Comparison of ENCODE assay signal across 18 cellular contexts in the genomic region with DNA sequence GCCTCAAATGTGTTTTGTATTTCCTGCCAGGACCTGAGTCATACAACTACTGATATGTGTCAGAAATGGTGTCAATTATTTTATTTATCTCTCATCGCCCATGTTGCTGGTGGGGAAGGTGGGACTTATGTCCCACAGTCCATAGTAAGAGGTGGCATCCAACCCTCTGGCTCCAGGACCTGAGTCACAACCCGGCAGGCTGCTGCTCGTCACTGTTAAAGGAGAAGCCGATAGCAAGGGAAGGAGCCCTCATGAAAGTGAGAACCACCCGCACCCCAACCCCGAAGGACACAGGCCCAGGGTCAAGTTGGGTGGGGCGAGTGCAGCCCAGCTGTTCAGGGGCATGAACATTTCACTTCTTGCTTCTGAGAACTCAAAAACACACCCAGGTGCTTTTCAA. TPM values are rescaled to one million over a fixed set of nuclear protein-coding genes. Genes with fewer than 3 reads are reported as not detected.
DNase-seq lines count a peak whose midpoint lies in the region; ATAC-seq, FAIRE-seq and TF ChIP-seq lines count a peak whose summit lies in the region.
"Had no signal": no experiment of that assay in that cellular context is flagged by ENCODE, and none has a peak within 500 bp of the region (broad histone marks: within the 10 kb centered on the region; RNA-seq: fewer than 3 reads in every experiment).

No MANE protein-coding gene starts in this region.

- no peaks in the 10 kb centered on the region for H3K27me3 ChIP-seq in heart left ventricle
- peaks cover 0 to 4% of the 10 kb centered on the region in 2 experiments for H3K27me3 ChIP-seq in endothelial cell of umbilical vein (ENCODE audit: control insufficient read depth in 2 of 2, insufficient read depth in 2 of 2, low read length in 2 of 2)
- no peaks in the 10 kb centered on the region for H3K27me3 ChIP-seq in sigmoid colon

- no peak for ATAC-seq in heart left ventricle
- ATAC-seq in HG03565 (IDR thresholded peaks at IDR 0.05; ENCODE audit: unreplicated experiment), result no peak
- ATAC-seq: GM23338 had no signal

- DNase-seq in cardiac septum (ENCODE audit: low spot score) (peak; percentile 31), heart left ventricle (no peak), endothelial cell of umbilical vein (ENCODE audit: low read depth, low spot score) (peak; percentile 4), sigmoid colon (peak; percentile 41), DMS79 (lab: John Stamatoyannopoulos, UW) (no peak)
- DNase-seq in stimulated activated CD4-positive, alpha-beta T cell treated with anti-CD3 and anti-CD28 coated beads, Interleukin-2, amount 100 ng/mL, for 48 hours, result no peak
- DNase-seq: C1 segment of cervical spinal cord, DMS 273 treated with DMSO at 0.1 percent for 48 hours, GF-D8, KBM-7, NCI-H1417 treated with DMSO at 0.1 percent for 48 hours, NCI-H1930, NCI-H526 treated with DMSO at 0.1 percent for 48 hours had no signal

- no peaks in the 10 kb centered on the region for H3K79me2 ChIP-seq in endothelial cell of umbilical vein (ENCODE audit: control insufficient read depth, insufficient read depth, low read length)

- BruUV-seq in endothelial cell of umbilical vein (replicated peaks; lab: Mats Ljungman, UMichigan), result no TSS peak

- no peak overlapping the region for H3K27ac ChIP-seq in heart left ventricle
- no peak overlapping the region for H3K27ac ChIP-seq in endothelial cell of umbilical vein (ENCODE audit: insufficient read depth, low read depth, low read length)
- no peak overlapping the region for H3K27ac ChIP-seq in sigmoid colon
- H3K27ac ChIP-seq: RWPE1 had no signal

- no peak overlapping the region for H3K4me2 ChIP-seq in endothelial cell of umbilical vein (ENCODE audit: insufficient read depth, low read length)
- H3K4me2 ChIP-seq: GM23338 had no signal

- H3K4me1 ChIP-seq in heart left ventricle (peaks cover 0 to 26% (median 15%) of the 10 kb centered on the region in 12 donors), endothelial cell of umbilical vein (ENCODE audit: control insufficient read depth, extremely low read depth, insufficient read depth, low read length) (peaks cover 23% of the 10 kb centered on the region), sigmoid colon (no peaks in the 10 kb centered on the region)

- POLR2A ChIA-PET in endothelial cell of umbilical vein (lab: Charles Lee), result no interaction called here

- no peaks in the 10 kb centered on the region for H3K36me3 ChIP-seq in heart left ventricle
- no peaks in the 10 kb centered on the region for H3K36me3 ChIP-seq in endothelial cell of umbilical vein (ENCODE audit: control insufficient read depth in 2 of 2, extremely low read depth in 1 of 2, insufficient read depth in 2 of 2, low read length in 2 of 2)
- H3K36me3 ChIP-seq in sigmoid colon, result no peaks in the 10 kb centered on the region

- H2AFZ ChIP-seq in endothelial cell of umbilical vein (ENCODE audit: low read depth, low read length), result no peak overlapping the region
- H2AFZ ChIP-seq: GM23338 had no signal

- TF ChIP-seq CTCF in heart left ventricle (IDR thresholded peaks at IDR 0.05), result no peak
- no peak for TF ChIP-seq CTCF in endothelial cell of umbilical vein (IDR thresholded peaks at IDR 0.05; ENCODE audit: extremely low read depth in 1 of 2, insufficient read depth in 1 of 2, low read depth in 1 of 2, low read length in 2 of 2)
- no peak for TF ChIP-seq CTCF in sigmoid colon (IDR thresholded peaks at IDR 0.05)

- TF ChIP-seq POLR2A in heart left ventricle (IDR thresholded peaks at IDR 0.05), result no peak
- TF ChIP-seq POLR2A in endothelial cell of umbilical vein (IDR thresholded peaks at IDR 0.05; ENCODE audit: low read depth, low read length), result no peak
- TF ChIP-seq POLR2A in sigmoid colon (IDR thresholded peaks at IDR 0.05), result no peak

- H4K20me1 ChIP-seq in endothelial cell of umbilical vein (replicated peaks; ENCODE audit: control insufficient read depth, extremely low read depth, insufficient read depth, low read length), result no peaks in the 10 kb centered on the region

- no peak for FAIRE-seq in endothelial cell of umbilical vein (lab: Jason Lieb, UNC)
- FAIRE-seq: A204.1, GM12891 had no signal

- H3K9ac ChIP-seq in endothelial cell of umbilical vein (replicated peaks; ENCODE audit: extremely low read depth, insufficient read depth, low read length), result no peak overlapping the region

- H3K9me3 ChIP-seq in heart left ventricle, result peaks cover 0 to 3% (median 0%) of the 10 kb centered on the region in 12 donors
- no peaks in the 10 kb centered on the region for H3K9me3 ChIP-seq in endothelial cell of umbilical vein (replicated peaks; ENCODE audit: control insufficient read depth, insufficient read depth, low read length)
- no peaks in the 10 kb centered on the region for H3K9me3 ChIP-seq in sigmoid colon

- intact Hi-C loops in cardiac septum (cut with DNase I), result no loop called here
- intact Hi-C loops in heart left ventricle (cut with DNase I), result no loop called here
- intact Hi-C loops in endothelial cell of umbilical vein (cut with micrococcal nuclease), result loop anchor here (5.0 kb wide), 1 partner anchor 46 kb away; no protein-coding TSS in a partner anchor
- intact Hi-C loops in sigmoid colon (cut with DNase I), result no loop called here

- WGBS in heart left ventricle, 4 donors, result 79 to 91% (median 85%) methylated on average over 6 to 7 of the region's 7 CpGs
- WGBS in sigmoid colon, 2 donors, result 82 to 85% methylated on average over 7 of the region's 7 CpGs

- H3K4me3 ChIP-seq in heart left ventricle (no peak overlapping the region), endothelial cell of umbilical vein (replicated peaks in 1 of 3; ENCODE audit: insufficient read depth in 1 of 3, low read depth in 1 of 3, low read length in 3 of 3) (no peak overlapping the region), sigmoid colon (no peak overlapping the region)
- H3K4me3 ChIP-seq: GM23338 had no signal

- dilution Hi-C loops in endothelial cell of umbilical vein (cut with MboI; ENCODE audit: extremely low pct_ligation_motif_present, low sequenced_read_pairs), result no loop called here

- H3K9me1 ChIP-seq in endothelial cell of umbilical vein (replicated peaks; ENCODE audit: control insufficient read depth, extremely low read depth, insufficient read depth, low read length), result no peaks in the 10 kb centered on the region

- no peak for TF ChIP-seq EP300 in sigmoid colon (IDR thresholded peaks at IDR 0.05)

- CTCF ChIA-PET in endothelial cell of umbilical vein (lab: Charles Lee), result no interaction called here

TF ChIP-seq in endothelial cell of umbilical vein, 7 proteins besides CTCF, POLR2A, EP300 and RAD21:
- TF ChIP-seq EZH2 (IDR thresholded peaks at IDR 0.05; ENCODE audit: borderline replicate concordance, low read depth, low read length, severe bottlenecking) (no peak), MYC (IDR thresholded peaks at IDR 0.05; ENCODE audit: low read depth, low read length) (no peak), JUN (IDR thresholded peaks at IDR 0.05; ENCODE audit: borderline replicate concordance, insufficient read depth, insufficient read length, low read depth) (no peak), POLR2AphosphoS5 (IDR thresholded peaks at IDR 0.05; ENCODE audit: insufficient read depth, low read depth, low read length) (no peak), FOS (IDR thresholded peaks at IDR 0.05; ENCODE audit: borderline replicate concordance, insufficient read depth, low read length) (no peak), GATA2 (IDR thresholded peaks at IDR 0.05; ENCODE audit: insufficient read depth, insufficient read length, low read depth, low read length) (no peak)
- TF ChIP-seq, protein P1, sequence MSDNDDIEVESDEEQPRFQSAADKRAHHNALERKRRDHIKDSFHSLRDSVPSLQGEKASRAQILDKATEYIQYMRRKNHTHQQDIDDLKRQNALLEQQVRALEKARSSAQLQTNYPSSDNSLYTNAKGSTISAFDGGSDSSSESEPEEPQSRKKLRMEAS (IDR thresholded peaks at IDR 0.05; ENCODE audit: insufficient read depth, insufficient read length), result no peak

RNA-seq across cellular contexts. Expression of a gene that starts 33.1 kb away (rescaled TPM):
- total RNA-seq in cardiac septum, result 38.4 TPM
- total RNA-seq in heart left ventricle, result 10 to 100 TPM; 24.0 to 75.0 (median 39.4) TPM
- 10 to 100 TPM; 34.9 to 91.3 TPM for polyA plus RNA-seq in heart left ventricle
- total RNA-seq in endothelial cell of umbilical vein, result 78.2 and 79.4 TPM in 2 replicates
- 29.6 and 31.5 TPM in 2 replicates for polyA plus RNA-seq in endothelial cell of umbilical vein
- polyA plus RNA-seq in endothelial cell of umbilical vein (2011; cell fraction: cytosol; rRNA removed), result 24.4 and 26.7 TPM in 2 replicates
- polyA plus RNA-seq in endothelial cell of umbilical vein (2011; cell fraction: nucleus; rRNA removed), result 46.0 and 57.6 TPM in 2 replicates
- polyA plus RNA-seq in endothelial cell of umbilical vein (2012), result 45.4 and 53.5 TPM in 2 replicates
- polyA minus RNA-seq in endothelial cell of umbilical vein, result 41.5 and 42.9 TPM in 2 replicates
- not detected for polyA minus RNA-seq in endothelial cell of umbilical vein (2011; cell fraction: cytosol; rRNA and poly(A)+ RNA removed)
- polyA minus RNA-seq in endothelial cell of umbilical vein (2011; cell fraction: nucleus; rRNA and poly(A)+ RNA removed), result 32.9 and 44.5 TPM in 2 replicates
- 10 to 100 TPM; 12.4 to 31.0 (median 24.3) TPM for total RNA-seq in sigmoid colon
- 10 to 100 TPM; 12.0 to 67.0 (median 14.4) TPM for polyA plus RNA-seq in sigmoid colon

Comparison
In these comparisons a context has a peak if more than half of its experiments do, and no peak if none do; other contexts are left out.
1. DNase-seq: peak in cardiac septum (single experiment), endothelial cell of umbilical vein (single experiment) and sigmoid colon (single experiment); none in heart left ventricle (0 of 5), DMS79 (single experiment) and stimulated activated CD4-positive, alpha-beta T cell treated with anti-CD3 and anti-CD28 coated beads, Interleukin-2, amount 100 ng/mL, for 48 hours (0 of 2).